ENCODE assay signal across 24 cellular contexts in the genomic region with DNA sequence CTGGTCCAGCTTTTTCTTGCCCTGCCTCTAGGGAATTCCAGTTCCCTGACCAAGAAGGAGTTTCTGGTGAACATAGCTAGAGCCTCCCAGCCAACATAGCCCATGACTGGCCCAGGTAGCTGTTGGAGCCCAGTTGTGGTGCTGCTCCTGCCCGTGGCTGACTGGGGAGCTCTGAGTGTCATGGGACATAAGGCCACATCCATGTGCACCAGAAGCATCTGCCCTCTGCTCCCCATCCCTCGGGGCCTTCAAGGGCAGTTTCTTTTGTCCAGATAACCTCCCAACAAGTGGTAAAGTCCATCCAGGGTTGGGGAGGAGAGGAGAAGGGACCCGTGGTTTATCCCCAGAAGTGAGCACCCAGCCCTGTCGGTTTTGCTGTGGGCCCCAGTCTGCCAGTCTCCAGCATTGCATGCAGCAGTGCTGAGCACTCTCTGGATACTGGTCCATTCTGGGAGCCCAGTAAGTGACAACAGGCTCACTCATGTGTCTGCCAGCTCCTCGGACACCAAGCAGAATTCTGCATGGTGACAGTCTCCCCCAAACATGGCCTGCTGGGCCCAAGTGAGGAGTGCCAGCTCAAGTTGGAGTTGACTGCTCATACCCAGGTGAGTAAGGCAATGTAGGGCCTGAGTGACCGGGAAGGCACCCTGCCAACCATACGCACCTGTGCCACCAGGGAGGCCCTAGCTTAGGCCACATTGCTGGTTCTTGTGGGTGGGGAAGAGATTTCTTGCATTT. TPM values are rescaled to one million over a fixed set of nuclear protein-coding genes. Genes with fewer than 3 reads are reported as not detected.
DNase-seq lines count a peak whose midpoint lies in the region; ATAC-seq and TF ChIP-seq lines count a peak whose summit lies in the region.
"Had no signal": no experiment of that assay in that cellular context is flagged by ENCODE, and none has a peak within 500 bp of the region (broad histone marks: within the 10 kb centered on the region; RNA-seq: fewer than 3 reads in every experiment).

No MANE protein-coding gene starts in this region.

- H3K4me1 Mint-ChIP-seq in activated CD8-positive, alpha-beta memory T cell treated with anti-CD3 and anti-CD28 coated beads, Interleukin-2, amount 10 ng/mL, durations not matched to agents 7 days and 5 days = no peaks in the 10 kb centered on the region
- H3K4me1 Mint-ChIP-seq: CD8-positive, alpha-beta memory T cell had no signal

- H3K36me3 ChIP-seq in Panc1 (ENCODE audit: control insufficient read depth, insufficient read depth, low read length) = no peaks in the 10 kb centered on the region
- no peaks in the 10 kb centered on the region for H3K36me3 ChIP-seq in right lobe of liver
- H3K36me3 ChIP-seq in sigmoid colon = no peaks in the 10 kb centered on the region
- H3K36me3 ChIP-seq in left lung = no peaks in the 10 kb centered on the region
- peaks cover 0 to 9% of the 10 kb centered on the region in 2 donors for H3K36me3 ChIP-seq in neuronal stem cell (replicated peaks in 1 of 2; ENCODE audit: control insufficient read depth in 2 of 2, insufficient read depth in 2 of 2, low read length in 2 of 2)

- no peak for TF ChIP-seq EP300 in sigmoid colon (IDR thresholded peaks at IDR 0.05)

- no peak for ATAC-seq in activated CD8-positive, alpha-beta memory T cell treated with anti-CD3 and anti-CD28 coated beads, Interleukin-2, amount 10 ng/mL, durations not matched to agents 7 days and 5 days
- ATAC-seq in Panc1 (0 out of 2 replicates have a peak, but pooled peaks have one; percentile 23), right lobe of liver (peak in 1 of 4 donors; percentile 7), left lung (no peak), GM21786 (IDR thresholded peaks at IDR 0.05; ENCODE audit: unreplicated experiment) (no peak)
- ATAC-seq: HCT116 had no signal

- H3K4me3 Mint-ChIP-seq in activated CD8-positive, alpha-beta memory T cell treated with anti-CD3 and anti-CD28 coated beads, Interleukin-2, amount 10 ng/mL, durations not matched to agents 7 days and 5 days = no peak overlapping the region
- H3K4me3 Mint-ChIP-seq: CD8-positive, alpha-beta memory T cell had no signal

- CTCF ChIA-PET in activated CD8-positive, alpha-beta memory T cell treated with anti-CD3 and anti-CD28 coated beads, Interleukin-2, amount 10 ng/mL, durations not matched to agents 7 days and 5 days (lab: Charles Lee) = interaction anchor here (1.2 to 1.6 kb wide), 3 partner anchors 8 to 34 kb away, joined by 3 read pairs; no protein-coding TSS in a partner anchor
- CTCF ChIA-PET in Panc1 (lab: Charles Lee) = no interaction called here

- no CpG with 5 or more reads among the region's 7 CpGs for WGBS in right lobe of liver (ENCODE audit: insufficient coverage, low coverage, low lambda C conversion rate, missing lambda C conversion rate)
- 83 to 92% methylated on average over 7 of the region's 7 CpGs for WGBS in sigmoid colon, 2 donors
- WGBS in neuronal stem cell (ENCODE audit: extremely low coverage in 2 of 2, insufficient read length in 2 of 2, insufficient replicate concordance in 1 of 2), 2 donors = no CpG with 5 or more reads among the region's 7 CpGs

- H3K36me3 Mint-ChIP-seq in activated CD8-positive, alpha-beta memory T cell treated with anti-CD3 and anti-CD28 coated beads, Interleukin-2, amount 10 ng/mL, durations not matched to agents 7 days and 5 days = peaks cover 4% of the 10 kb centered on the region

- H3K4me3 ChIP-seq in Panc1 (ENCODE audit: low read depth in 2 of 2, low read length in 2 of 2) (no peak overlapping the region), right lobe of liver (no peak overlapping the region), sigmoid colon (no peak overlapping the region), left lung (no peak overlapping the region), neuronal stem cell (ENCODE audit: low read length in 2 of 2) (no peak overlapping the region)
- H3K4me3 ChIP-seq: GM23248 had no signal

- POLR2A ChIA-PET in Panc1 (lab: Charles Lee) = no interaction called here

- H3K14ac ChIP-seq in neuronal stem cell (ENCODE audit: low read length) = no peak overlapping the region

- TF ChIP-seq POLR2A in right lobe of liver (IDR thresholded peaks at IDR 0.05) (no peak), sigmoid colon (IDR thresholded peaks at IDR 0.05) (no peak)

- no peak overlapping the region for H3K4ac ChIP-seq in neuronal stem cell (ENCODE audit: low read length)

- no peak overlapping the region for H3K27ac ChIP-seq in Panc1 (ENCODE audit: low read length)
- H3K27ac ChIP-seq in right lobe of liver = no peak overlapping the region
- H3K27ac ChIP-seq in sigmoid colon = no peak overlapping the region
- H3K27ac ChIP-seq in left lung = peak overlapping the region in 1 of 2 donors; percentile 71
- H3K27ac ChIP-seq in neuronal stem cell (replicated peaks; ENCODE audit: low read length) = no peak overlapping the region
- H3K27ac ChIP-seq: 22Rv1, GM23248, RWPE1 had no signal

- H3K23ac ChIP-seq in neuronal stem cell (ENCODE audit: low read depth, low read length, poor library complexity) = no peak overlapping the region

- H3K9me3 ChIP-seq in Panc1 (ENCODE audit: control insufficient read depth, insufficient read depth, low read depth, low read length) (no peaks in the 10 kb centered on the region; the same call in 1 of the 2 replicates), right lobe of liver (peaks cover 0 to 4% (median 0%) of the 10 kb centered on the region in 4 donors), sigmoid colon (no peaks in the 10 kb centered on the region), left lung (peaks cover 0 to 5% of the 10 kb centered on the region in 2 donors), neuronal stem cell (replicated peaks in 1 of 2; ENCODE audit: control insufficient read depth in 2 of 2, insufficient read depth in 1 of 2, low read depth in 1 of 2, low read length in 2 of 2) (peaks cover 2% of the 10 kb centered on the region in 2 donors)

- TF ChIP-seq CTCF in Panc1 (IDR thresholded peaks at IDR 0.05) (no peak), right lobe of liver (IDR thresholded peaks at IDR 0.05) (no peak), sigmoid colon (IDR thresholded peaks at IDR 0.05) (no peak), left lung (IDR thresholded peaks at IDR 0.05) (no peak)

- peaks cover 6% of the 10 kb centered on the region for H3K79me1 ChIP-seq in neuronal stem cell (ENCODE audit: low read depth, low read length)

- H4K91ac ChIP-seq in neuronal stem cell (ENCODE audit: low read depth, low read length, poor library complexity) = no peak overlapping the region

- no peak overlapping the region for H3K27ac Mint-ChIP-seq in activated CD8-positive, alpha-beta memory T cell treated with anti-CD3 and anti-CD28 coated beads, Interleukin-2, amount 10 ng/mL, durations not matched to agents 7 days and 5 days
- H3K27ac Mint-ChIP-seq: CD8-positive, alpha-beta memory T cell had no signal

- in situ Hi-C loops in Panc1 (cut with HindIII; ENCODE audit: low pct_unique_long_range_greater_than_20kb, low sequenced_read_pairs) = no loop called here

- no peak overlapping the region for H2BK120ac ChIP-seq in neuronal stem cell (ENCODE audit: low read depth, low read length)

- no TSS peak for BruUV-seq in Panc1 (replicated peaks; lab: Mats Ljungman, UMichigan)

- H4K8ac ChIP-seq in neuronal stem cell (ENCODE audit: low read depth, low read length) = no peak overlapping the region

- H3K18ac ChIP-seq in neuronal stem cell (ENCODE audit: low read length) = no peak overlapping the region

- H3K4me1 ChIP-seq in Panc1 (ENCODE audit: control insufficient read depth, insufficient read depth, low read length) (no peaks in the 10 kb centered on the region), right lobe of liver (no peaks in the 10 kb centered on the region), sigmoid colon (no peaks in the 10 kb centered on the region), left lung (peaks cover 0 to 35% of the 10 kb centered on the region in 2 donors), neuronal stem cell (ENCODE audit: control insufficient read depth in 2 of 2, insufficient read depth in 1 of 2, low read depth in 1 of 2, low read length in 2 of 2) (no peaks in the 10 kb centered on the region)

- no peak overlapping the region for H2BK12ac ChIP-seq in neuronal stem cell (ENCODE audit: low read length)

- intact Hi-C loops in Panc1 (cut with micrococcal nuclease; ENCODE audit: unreplicated experiment) = no loop called here
- intact Hi-C loops in right lobe of liver (cut with DNase I) = no loop called here
- intact Hi-C loops in sigmoid colon (cut with DNase I) = no loop called here
- intact Hi-C loops in left lung (cut with DNase I) = no loop called here

- no peak overlapping the region for H3K4me2 ChIP-seq in neuronal stem cell (ENCODE audit: insufficient read depth, low read length, poor library complexity, severe bottlenecking)

- H2BK15ac ChIP-seq in neuronal stem cell (ENCODE audit: low read length) = no peak overlapping the region

- peaks cover 2% of the 10 kb centered on the region for H3K27me3 Mint-ChIP-seq in activated CD8-positive, alpha-beta memory T cell treated with anti-CD3 and anti-CD28 coated beads, Interleukin-2, amount 10 ng/mL, durations not matched to agents 7 days and 5 days

- no peak overlapping the region for H2AFZ ChIP-seq in neuronal stem cell (ENCODE audit: low read length)
- H2AFZ ChIP-seq: GM23248 had no signal

- no peak overlapping the region for H3K9ac ChIP-seq in neuronal stem cell (ENCODE audit: low read depth, low read length, poor library complexity)
- H3K9ac ChIP-seq: GM23248 had no signal

- peaks cover 3% of the 10 kb centered on the region; the same call in 1 of the 2 replicates for H3K27me3 ChIP-seq in Panc1 (ENCODE audit: control insufficient read depth, insufficient read depth, low read length)
- H3K27me3 ChIP-seq in right lobe of liver = no peaks in the 10 kb centered on the region
- peaks cover 0 to 3% (median 0%) of the 10 kb centered on the region in 3 donors for H3K27me3 ChIP-seq in sigmoid colon
- no peaks in the 10 kb centered on the region for H3K27me3 ChIP-seq in left lung
- no peaks in the 10 kb centered on the region for H3K27me3 ChIP-seq in neuronal stem cell (ENCODE audit: control insufficient read depth in 3 of 3, insufficient read depth in 3 of 3, low read depth in 1 of 3, low read length in 3 of 3)

- H2AK5ac ChIP-seq in neuronal stem cell (ENCODE audit: low read depth, low read length) = no peak overlapping the region

- no peak overlapping the region for H2BK5ac ChIP-seq in neuronal stem cell (ENCODE audit: low read length)

- H3K9me3 Mint-ChIP-seq in activated CD8-positive, alpha-beta memory T cell treated with anti-CD3 and anti-CD28 coated beads, Interleukin-2, amount 10 ng/mL, durations not matched to agents 7 days and 5 days (ENCODE audit: low read depth) = peaks cover 7% of the 10 kb centered on the region

- DNase-seq in activated CD8-positive, alpha-beta memory T cell treated with anti-CD3 and anti-CD28 coated beads, Interleukin-2, amount 10 ng/mL, durations not matched to agents 7 days and 5 days = peak; percentile 37
- no peak for DNase-seq in activated CD8-positive, alpha-beta memory T cell treated with anti-CD3 and anti-CD28 coated beads, Interleukin-2, amount 50 U/mL, for 48 hours
- DNase-seq in Panc1 (ENCODE audit: low read depth, low spot score) = no peak
- peak; percentile 8 to 41 (median 19) for DNase-seq in right lobe of liver
- peak; percentile 51 for DNase-seq in sigmoid colon
- no peak for DNase-seq in left lung
- no peak for DNase-seq in neuronal stem cell (ENCODE audit: low spot score)
- DNase-seq: ACHN; C1 segment of cervical spinal cord; Calu3; CD8-positive, alpha-beta memory T cell; DMS153; GM23248; MM.1S; NCI-H1048; NCI-H1417 treated with DMSO at 0.1 percent for 48 hours; NCI-H187; NCI-H446 treated with DMSO at 0.1 percent for 48 hours; NCI-H526 treated with DMSO at 0.1 percent for 48 hours had no signal

RNA-seq across cellular contexts. Expression of a gene that starts 28.8 kb away (rescaled TPM):
- total RNA-seq in activated CD8-positive, alpha-beta memory T cell treated with anti-CD3 and anti-CD28 coated beads, Interleukin-2, amount 10 ng/mL, durations not matched to agents 7 days and 5 days = 10 to 100 TPM; 91.3 to 91.7 TPM
- total RNA-seq in Panc1 (2021; ENCODE audit: unreplicated experiment) (52.0 TPM), right lobe of liver (100 to 1,000 TPM; 192 to 441 (median 309) TPM), sigmoid colon (10 to 100 TPM; 42.6 to 53.2 (median 47.6) TPM), left lung (100 to 1,000 TPM in 1 of 2 donors, 10 to 100 TPM in 1; 97.5 to 106 TPM)
- polyA plus RNA-seq in Panc1 (2012; ENCODE audit: insufficient read length) = 69.2 TPM
- polyA plus RNA-seq in sigmoid colon = 100 to 1,000 TPM; 102 to 258 (median 131) TPM
- 11.6 TPM for polyA plus RNA-seq in neuronal stem cell (2013, experiment 1 of 2)
- polyA plus RNA-seq in neuronal stem cell (2013, experiment 2 of 2) = 11.5 TPM

RNA-seq across cellular contexts. Expression of a gene that starts 30.4 kb away (rescaled TPM):
- total RNA-seq in activated CD8-positive, alpha-beta memory T cell treated with anti-CD3 and anti-CD28 coated beads, Interleukin-2, amount 10 ng/mL, durations not matched to agents 7 days and 5 days = 10 to 100 TPM; 69.3 to 70.3 TPM
- 32.7 TPM for total RNA-seq in Panc1 (2021; ENCODE audit: unreplicated experiment)
- 38.4 TPM for polyA plus RNA-seq in Panc1 (2012; ENCODE audit: insufficient read length)
- total RNA-seq in right lobe of liver = 10 to 100 TPM; 24.3 to 57.3 (median 37.0) TPM
- 10 to 100 TPM; 27.8 to 39.7 (median 33.4) TPM for total RNA-seq in sigmoid colon
- 10 to 100 TPM; 48.6 to 74.0 (median 58.4) TPM for polyA plus RNA-seq in sigmoid colon
- total RNA-seq in left lung = 10 to 100 TPM; 51.5 to 97.4 TPM
- polyA plus RNA-seq in neuronal stem cell (2013, experiment 1 of 2) = 20.8 TPM
- polyA plus RNA-seq in neuronal stem cell (2013, experiment 2 of 2) = 20.5 TPM
- total RNA-seq: G401 had no signal

RNA-seq across cellular contexts. Expression of a gene that starts 57.3 kb away (rescaled TPM):
- total RNA-seq in activated CD8-positive, alpha-beta memory T cell treated with anti-CD3 and anti-CD28 coated beads, Interleukin-2, amount 10 ng/mL, durations not matched to agents 7 days and 5 days = 10 to 100 TPM; 47.8 to 56.3 TPM
- total RNA-seq in Panc1 (2021; ENCODE audit: unreplicated experiment) (33.2 TPM), right lobe of liver (10 to 100 TPM; 12.0 to 20.3 (median 15.2) TPM), sigmoid colon (10 to 100 TPM; 21.8 to 28.8 (median 26.2) TPM), left lung (10 to 100 TPM; 26.4 to 35.6 TPM)
- polyA plus RNA-seq in Panc1 (2012; ENCODE audit: insufficient read length) = 20.4 TPM
- polyA plus RNA-seq in sigmoid colon = 10 to 100 TPM; 13.8 to 22.9 (median 22.8) TPM
- polyA plus RNA-seq in neuronal stem cell (2013, experiment 1 of 2) = 34.0 TPM
- polyA plus RNA-seq in neuronal stem cell (2013, experiment 2 of 2) = 33.5 TPM

Comparison
In these comparisons a context has a peak if more than half of its experiments do, and no peak if none do; other contexts are left out.
1. DNase-seq: peak in activated CD8-positive, alpha-beta memory T cell treated with anti-CD3 and anti-CD28 coated beads, Interleukin-2, amount 10 ng/mL, durations not matched to agents 7 days and 5 days (single experiment), right lobe of liver (3 of 3) and sigmoid colon (single experiment); none in activated CD8-positive, alpha-beta memory T cell treated with anti-CD3 and anti-CD28 coated beads, Interleukin-2, amount 50 U/mL, for 48 hours (single experiment), Panc1 (single experiment), left lung (0 of 2) and neuronal stem cell (single experiment).